In the genomic region with DNA sequence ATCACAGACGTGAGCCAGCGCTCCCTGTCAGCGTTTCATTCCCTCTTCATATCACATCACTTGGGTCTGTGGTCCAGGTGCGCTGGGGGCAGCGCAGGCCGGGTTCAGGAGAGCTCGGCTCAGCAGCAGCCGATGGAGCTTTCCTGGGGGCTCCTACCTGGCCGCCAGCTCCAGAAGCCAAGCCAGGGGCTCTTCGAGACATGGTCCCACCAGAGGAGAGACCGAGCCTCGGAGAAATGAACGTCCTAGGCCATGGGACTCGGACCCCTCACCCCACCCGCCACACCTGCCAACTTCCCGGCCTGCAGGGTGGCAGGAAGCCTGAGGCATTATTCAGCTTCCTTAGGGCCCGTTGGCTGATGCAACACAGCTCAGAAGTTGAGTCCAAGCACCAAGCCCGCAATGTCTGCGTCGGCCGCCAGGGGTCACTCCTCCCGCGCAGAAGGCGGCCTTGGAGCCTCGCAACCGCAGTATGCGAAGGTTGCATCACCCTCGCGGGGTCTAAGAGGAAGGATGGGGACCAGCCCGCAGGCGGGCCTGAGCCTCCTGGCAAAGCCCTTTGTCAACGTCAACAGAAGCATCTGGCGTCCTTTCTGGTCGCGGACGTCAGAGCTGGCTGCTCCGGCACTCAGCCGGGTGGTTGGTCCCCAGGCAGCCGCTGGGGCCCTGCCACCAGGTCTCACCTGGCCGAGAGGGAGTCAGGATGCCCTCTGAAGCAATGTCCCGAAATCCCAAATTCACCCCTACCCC, we compare ENCODE assay signal across 8 cellular contexts. TPM values are rescaled to one million over a fixed set of nuclear protein-coding genes. Genes with fewer than 3 reads are reported as not detected.
DNase-seq lines count a peak whose midpoint lies in the region; TF ChIP-seq lines count a peak whose summit lies in the region.

No MANE protein-coding gene starts in this region.

- H3K4me3 ChIP-seq in SK-N-MC (no peak overlapping the region), tibial nerve (no peak overlapping the region)

- peaks cover 0 to 27% of the 10 kb centered on the region in 2 donors for H3K27me3 ChIP-seq in tibial nerve

- TF ChIP-seq CTCF in osteocyte (IDR thresholded peaks at IDR 0.05) (peak; percentile 99), tibial nerve (IDR thresholded peaks at IDR 0.05) (peak; percentile 92 to 99 (median 97))

- peaks cover 0 to 27% (median 10%) of the 10 kb centered on the region in 4 donors for H3K4me1 ChIP-seq in tibial nerve

- POLR2A ChIA-PET in HEK293T (lab: Yijun Ruan, JAX), result interaction anchor here (0.7 to 3.6 kb wide), 15 partner anchors 12 to 172 kb away, joined by 3 to 31 read pairs (median 5); a partner anchor contains a TSS

- peaks cover 11% of the 10 kb centered on the region for H3K27me3 Mint-ChIP-seq in activated naive CD4-positive, alpha-beta T cell treated with anti-CD3 and anti-CD28 coated beads, Interleukin-2, amount 10 ng/mL, durations not matched to agents 7 days and 5 days
- no peaks in the 10 kb centered on the region for H3K27me3 Mint-ChIP-seq in osteocyte (ENCODE audit: unreplicated experiment)

- peak overlapping the region; percentile 48 for H3K4me3 Mint-ChIP-seq in activated naive CD4-positive, alpha-beta T cell treated with anti-CD3 and anti-CD28 coated beads, Interleukin-2, amount 10 ng/mL, durations not matched to agents 7 days and 5 days
- peak overlapping the region; percentile 40 for H3K4me3 Mint-ChIP-seq in osteocyte (ENCODE audit: unreplicated experiment)

- H3K36me3 ChIP-seq in SK-N-MC (ENCODE audit: insufficient read depth, low read length) (no peaks in the 10 kb centered on the region), tibial nerve (no peaks in the 10 kb centered on the region)

- DNase-seq in GM04503 (ENCODE audit: low read depth) (peak; percentile 80), HEK293T (ENCODE audit: extremely low spot score) (peak; percentile 84), MV-4-11 (lab: John Stamatoyannopoulos, UW) (peak; percentile 99), SK-N-MC (ENCODE audit: low read depth, low spot score) (no peak), glomerular endothelial cell (ENCODE audit: extremely low read depth, low read depth, low spot score) (peak; percentile 68), osteocyte (ENCODE audit: extremely low spot score, unreplicated experiment) (peak; percentile 97), tibial nerve (ENCODE audit: low spot score in 2 of 2) (peak; percentile 80 to 93)
- peak; percentile 95 for DNase-seq in activated naive CD4-positive, alpha-beta T cell treated with anti-CD3 and anti-CD28 coated beads, Interleukin-2, amount 10 ng/mL, durations not matched to agents 7 days and 5 days

- peaks cover 2% of the 10 kb centered on the region for H3K36me3 Mint-ChIP-seq in activated naive CD4-positive, alpha-beta T cell treated with anti-CD3 and anti-CD28 coated beads, Interleukin-2, amount 10 ng/mL, durations not matched to agents 7 days and 5 days
- H3K36me3 Mint-ChIP-seq in osteocyte (ENCODE audit: unreplicated experiment), result no peaks in the 10 kb centered on the region

- 24 to 49% methylated on average over 22 to 29 of the region's 41 CpGs for WGBS in tibial nerve, 2 donors

- peak overlapping the region; percentile 95 for H3K27ac Mint-ChIP-seq in activated naive CD4-positive, alpha-beta T cell treated with anti-CD3 and anti-CD28 coated beads, Interleukin-2, amount 10 ng/mL, durations not matched to agents 7 days and 5 days
- peak overlapping the region; percentile 96 for H3K27ac Mint-ChIP-seq in osteocyte (ENCODE audit: unreplicated experiment)

- TF ChIP-seq EP300 in tibial nerve (IDR thresholded peaks at IDR 0.05), result peak; percentile 24 to 79

- peaks cover 56% of the 10 kb centered on the region for H3K4me1 Mint-ChIP-seq in activated naive CD4-positive, alpha-beta T cell treated with anti-CD3 and anti-CD28 coated beads, Interleukin-2, amount 10 ng/mL, durations not matched to agents 7 days and 5 days
- H3K4me1 Mint-ChIP-seq in osteocyte (ENCODE audit: unreplicated experiment), result peaks cover 27% of the 10 kb centered on the region

- peak overlapping the region; percentile 73 for H3K9ac ChIP-seq in SK-N-MC (ENCODE audit: insufficient read length)

- no peaks in the 10 kb centered on the region for H3K9me3 Mint-ChIP-seq in activated naive CD4-positive, alpha-beta T cell treated with anti-CD3 and anti-CD28 coated beads, Interleukin-2, amount 10 ng/mL, durations not matched to agents 7 days and 5 days
- no peaks in the 10 kb centered on the region for H3K9me3 Mint-ChIP-seq in osteocyte (ENCODE audit: unreplicated experiment)

- H3K9me3 ChIP-seq in SK-N-MC (ENCODE audit: low read depth, low read length), result no peaks in the 10 kb centered on the region
- H3K9me3 ChIP-seq in tibial nerve, result no peaks in the 10 kb centered on the region

- CTCF ChIA-PET in HEK293T (lab: Yijun Ruan, JAX), result interaction anchor here (0.7 to 3.4 kb wide), 14 partner anchors 10 to 178 kb away, joined by 3 to 69 read pairs (median 5); a partner anchor contains a TSS
- CTCF ChIA-PET in activated naive CD4-positive, alpha-beta T cell treated with anti-CD3 and anti-CD28 coated beads, Interleukin-2, amount 10 ng/mL, durations not matched to agents 7 days and 5 days (lab: Charles Lee), result interaction anchor here (0.6 to 4.0 kb wide), 34 partner anchors 10 to 659 kb away, joined by 3 to 253 read pairs (median 4); a partner anchor contains a TSS

- TF ChIP-seq POLR2A in tibial nerve (IDR thresholded peaks at IDR 0.05), result peak in 1 of 2 donors; percentile 15

- H3K27ac ChIP-seq in SK-N-MC (peak overlapping the region; percentile 87), tibial nerve (peak overlapping the region in 1 of 4 donors; percentile 51)

TF ChIP-seq in HEK293T, 16 proteins besides CTCF, POLR2A, EP300 and RAD21:
- TF ChIP-seq CTBP1 (IDR thresholded peaks at IDR 0.05; ENCODE audit: borderline replicate concordance) (peak; percentile 39), FOXK2 (IDR thresholded peaks at IDR 0.05) (no peak)
- TF ChIP-seq, protein P1, sequence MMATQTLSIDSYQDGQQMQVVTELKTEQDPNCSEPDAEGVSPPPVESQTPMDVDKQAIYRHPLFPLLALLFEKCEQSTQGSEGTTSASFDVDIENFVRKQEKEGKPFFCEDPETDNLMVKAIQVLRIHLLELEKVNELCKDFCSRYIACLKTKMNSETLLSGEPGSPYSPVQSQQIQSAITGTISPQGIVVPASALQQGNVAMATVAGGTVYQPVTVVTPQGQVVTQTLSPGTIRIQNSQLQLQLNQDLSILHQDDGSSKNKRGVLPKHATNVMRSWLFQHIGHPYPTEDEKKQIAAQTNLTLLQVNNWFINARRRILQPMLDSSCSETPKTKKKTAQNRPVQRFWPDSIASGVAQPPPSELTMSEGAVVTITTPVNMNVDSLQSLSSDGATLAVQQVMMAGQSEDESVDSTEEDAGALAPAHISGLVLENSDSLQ (IDR thresholded peaks at IDR 0.05), result 0 out of 2 replicates have a peak, but pooled peaks have one; percentile 38

RNA-seq across cellular contexts. Expression of a gene that starts 13.2 kb away (rescaled TPM):
- total RNA-seq in glomerular endothelial cell, result 17.8 and 21.3 TPM in 2 replicates
- total RNA-seq in osteocyte, result 31.0 and 33.2 TPM in 2 replicates
- total RNA-seq in tibial nerve, result 10 to 100 TPM; 26.9 to 61.5 (median 42.5) TPM
